ENCODE assay signal across 25 cellular contexts in genomic region chr18:8186413-8186812, GRCh38.
DNase-seq lines count a peak whose midpoint lies in the region; ATAC-seq and TF ChIP-seq lines count a peak whose summit lies in the region.
"Had no signal": no experiment of that assay in that cellular context is flagged by ENCODE, and none has a peak within 500 bp of the region (broad histone marks: within the 10 kb centered on the region; RNA-seq: fewer than 3 reads in every experiment).

No MANE protein-coding gene starts in this region.

- H2AK5ac ChIP-seq in trophoblast cell (ENCODE audit: low read length): no peak overlapping the region

- H3K27ac ChIP-seq in right atrium auricular region (no peak overlapping the region), heart right ventricle (no peak overlapping the region), left ventricle myocardium inferior (replicated peaks) (no peak overlapping the region), trophoblast cell (ENCODE audit: low read depth, low read length) (no peak overlapping the region), rectal smooth muscle tissue (ENCODE audit: low read depth, low read length) (peak overlapping the region; percentile 66)
- H3K27ac ChIP-seq: BLaER1 had no signal

- no peak overlapping the region for H2BK5ac ChIP-seq in trophoblast cell (ENCODE audit: low read depth, low read length, poor library complexity)

- no peak overlapping the region for H2BK12ac ChIP-seq in trophoblast cell (ENCODE audit: low read length)

- H2BK120ac ChIP-seq in trophoblast cell (ENCODE audit: insufficient read depth, low read length, poor library complexity): no peak overlapping the region

- no peak overlapping the region for H3K4me2 ChIP-seq in trophoblast cell (ENCODE audit: low read length)
- H3K4me2 ChIP-seq: BLaER1 had no signal

- no peak overlapping the region for H3K4ac ChIP-seq in trophoblast cell (ENCODE audit: low read depth, low read length)

- H4K12ac ChIP-seq in trophoblast cell (ENCODE audit: low read depth, low read length): no peak overlapping the region

- H3K9me3 ChIP-seq in right atrium auricular region (no peaks in the 10 kb centered on the region), heart right ventricle (no peaks in the 10 kb centered on the region), left ventricle myocardium inferior (replicated peaks) (no peaks in the 10 kb centered on the region), trophoblast cell (ENCODE audit: insufficient read depth, low read depth, low read length) (peaks cover 2% of the 10 kb centered on the region)
- H3K9me3 ChIP-seq: BE2C, BLaER1 had no signal

- H3K9ac ChIP-seq in trophoblast cell (ENCODE audit: low read length): peak overlapping the region; percentile 20
- no peak overlapping the region for H3K9ac ChIP-seq in rectal smooth muscle tissue (ENCODE audit: low read length)
- H3K9ac ChIP-seq: BLaER1 had no signal

- no peaks in the 10 kb centered on the region for H3K79me2 ChIP-seq in trophoblast cell (ENCODE audit: control insufficient read depth, insufficient read depth, low read length, poor library complexity)

- H3K27ac Mint-ChIP-seq in stimulated activated naive CD8-positive, alpha-beta T cell treated with anti-CD3 and anti-CD28 coated beads, Interleukin-15, amount 100 ng/mL, for 72 hours: no peak overlapping the region
- H3K27ac Mint-ChIP-seq: CD14-positive monocyte; CD4-positive, alpha-beta memory T cell; CD4-positive, CD25-positive, alpha-beta regulatory T cell had no signal

- DNase-seq in Right ventricle myocardium superior (no peak), right atrium auricular region (ENCODE audit: low spot score) (no peak), heart right ventricle (no peak), left ventricle myocardium inferior (no peak), trophoblast cell (no peak)
- DNase-seq in stimulated activated naive CD8-positive, alpha-beta T cell treated with anti-CD3 and anti-CD28 coated beads, Interleukin-15, amount 100 ng/mL, for 72 hours: no peak
- DNase-seq: 8988T; ACHN; BE2C; C1 segment of cervical spinal cord; CD4-positive, alpha-beta memory T cell; CD4-positive, CD25-positive, alpha-beta regulatory T cell; CD8-positive, alpha-beta memory T cell; COR-L47; DMS 273 treated with DMSO at 0.1 percent for 48 hours; DMS153; DMS53; DMS79; DND-41; EL; GDM1 had no signal

- H3K4me3 ChIP-seq in right atrium auricular region (no peak overlapping the region), heart right ventricle (no peak overlapping the region), left ventricle myocardium inferior (no peak overlapping the region), trophoblast cell (ENCODE audit: low read depth, low read length) (no peak overlapping the region), rectal smooth muscle tissue (ENCODE audit: low read length) (no peak overlapping the region)
- H3K4me3 ChIP-seq: BLaER1, GM12878 had no signal

- no peak overlapping the region for H4K91ac ChIP-seq in trophoblast cell (ENCODE audit: low read depth, low read length)

- H3K4me3 Mint-ChIP-seq in stimulated activated naive CD8-positive, alpha-beta T cell treated with anti-CD3 and anti-CD28 coated beads, Interleukin-15, amount 100 ng/mL, for 72 hours: no peak overlapping the region
- H3K4me3 Mint-ChIP-seq: CD14-positive monocyte; CD4-positive, alpha-beta memory T cell; CD4-positive, CD25-positive, alpha-beta regulatory T cell; CD8-positive, alpha-beta memory T cell had no signal

- H3K27me3 ChIP-seq in right atrium auricular region (no peaks in the 10 kb centered on the region), heart right ventricle (no peaks in the 10 kb centered on the region), left ventricle myocardium inferior (ENCODE audit: low read depth) (no peaks in the 10 kb centered on the region), trophoblast cell (ENCODE audit: insufficient read depth, low read length) (no peaks in the 10 kb centered on the region), rectal smooth muscle tissue (ENCODE audit: control insufficient read depth, insufficient read depth, low read length) (no peaks in the 10 kb centered on the region)
- H3K27me3 ChIP-seq: BE2C, BLaER1 had no signal

- TF ChIP-seq CTCF in right atrium auricular region (IDR thresholded peaks at IDR 0.05) (no peak), heart right ventricle (IDR thresholded peaks at IDR 0.05) (no peak), left ventricle myocardium inferior (IDR thresholded peaks at IDR 0.05; ENCODE audit: borderline replicate concordance) (no peak)

- no peak overlapping the region for H3K14ac ChIP-seq in trophoblast cell (ENCODE audit: low read length)

- no peak overlapping the region for H3K18ac ChIP-seq in trophoblast cell (ENCODE audit: low read length)

- H3K36me3 ChIP-seq in right atrium auricular region (no peaks in the 10 kb centered on the region), heart right ventricle (peaks cover 0 to 22% (median 0%) of the 10 kb centered on the region in 9 donors), left ventricle myocardium inferior (no peaks in the 10 kb centered on the region), trophoblast cell (ENCODE audit: control insufficient read depth in 1 of 2, insufficient read depth in 2 of 2, low read length in 2 of 2) (no peaks in the 10 kb centered on the region), rectal smooth muscle tissue (ENCODE audit: control insufficient read depth, insufficient read depth, low read length) (no peaks in the 10 kb centered on the region)
- H3K36me3 ChIP-seq: BE2C, BLaER1 had no signal

- ATAC-seq in Right ventricle myocardium superior (ENCODE audit: poor library complexity) (peak; percentile 89), heart right ventricle (peak in 5 of 8 donors; percentile 38 to 86 (median 59))
- no peak for ATAC-seq in stimulated activated naive CD8-positive, alpha-beta T cell treated with anti-CD3 and anti-CD28 coated beads, Interleukin-15, amount 100 ng/mL, for 72 hours
- ATAC-seq: GM12878 had no signal

- H3K4me1 ChIP-seq in right atrium auricular region (no peaks in the 10 kb centered on the region), heart right ventricle (peaks cover 0 to 11% (median 0%) of the 10 kb centered on the region in 9 donors), left ventricle myocardium inferior (peaks cover 3% of the 10 kb centered on the region), trophoblast cell (ENCODE audit: control insufficient read depth in 1 of 2, insufficient read depth in 2 of 2, low read length in 2 of 2) (no peaks in the 10 kb centered on the region), rectal smooth muscle tissue (ENCODE audit: control insufficient read depth, insufficient read depth, low read length) (peaks cover 10% of the 10 kb centered on the region)
- H3K4me1 ChIP-seq: BE2C, BLaER1 had no signal

- intact Hi-C loops in Right ventricle myocardium superior (cut with DNase I) (no loop called here), heart right ventricle (cut with DNase I) (loop anchor here in 1 of 10 donors (10.0 kb wide), 1 partner anchor 58 kb away; no protein-coding TSS in a partner anchor), left ventricle myocardium inferior (cut with micrococcal nuclease) (no loop called here)

- H3K27me3 Mint-ChIP-seq in stimulated activated naive CD8-positive, alpha-beta T cell treated with anti-CD3 and anti-CD28 coated beads, Interleukin-15, amount 100 ng/mL, for 72 hours: peaks cover 6% of the 10 kb centered on the region
- H3K27me3 Mint-ChIP-seq: CD4-positive, alpha-beta memory T cell; CD4-positive, CD25-positive, alpha-beta regulatory T cell; CD8-positive, alpha-beta memory T cell had no signal

- 72 to 77% methylated on average over 2 of the region's 2 CpGs for WGBS in heart right ventricle, 2 donors
- no CpG with 5 or more reads among the region's 2 CpGs for WGBS in trophoblast cell (ENCODE audit: extremely low coverage, insufficient coverage, insufficient read length)

- H4K8ac ChIP-seq in trophoblast cell (ENCODE audit: low read depth, low read length): no peak overlapping the region

- no peaks in the 10 kb centered on the region for H3K79me1 ChIP-seq in trophoblast cell (ENCODE audit: low read length)

- no peaks in the 10 kb centered on the region for H3K4me1 Mint-ChIP-seq in stimulated activated naive CD8-positive, alpha-beta T cell treated with anti-CD3 and anti-CD28 coated beads, Interleukin-15, amount 100 ng/mL, for 72 hours
- H3K4me1 Mint-ChIP-seq: CD14-positive monocyte; CD4-positive, alpha-beta memory T cell; CD4-positive, CD25-positive, alpha-beta regulatory T cell; CD8-positive, alpha-beta memory T cell had no signal

- no peak overlapping the region for H3K23ac ChIP-seq in trophoblast cell (ENCODE audit: low read length)

- H2AFZ ChIP-seq in trophoblast cell (ENCODE audit: insufficient read depth, low read length, poor library complexity): no peak overlapping the region

- H3K9me3 Mint-ChIP-seq in stimulated activated naive CD8-positive, alpha-beta T cell treated with anti-CD3 and anti-CD28 coated beads, Interleukin-15, amount 100 ng/mL, for 72 hours: no peaks in the 10 kb centered on the region
